9 cellular contexts compared by ENCODE assay signal in genomic region chr6:156699017-156699421, GRCh38.
A peak's percentile ranks its signal among the peaks of the same experiment; 100 is the strongest.
DNase-seq lines count a peak whose midpoint lies in the region; ATAC-seq and TF ChIP-seq lines count a peak whose summit lies in the region.
"Had no signal": no experiment of that assay in that cellular context is flagged by ENCODE, and none has a peak within 500 bp of the region (broad histone marks: within the 10 kb centered on the region; RNA-seq: fewer than 3 reads in every experiment).

No MANE protein-coding gene starts in this region.

- POLR2A ChIA-PET in OCI-LY7 (lab: Charles Lee): interaction anchor here (0.5 to 7.6 kb wide), 5 partner anchors 11 to 1190 kb away, joined by 4 to 74 read pairs (median 6); no protein-coding TSS in a partner anchor

- H3K4me3 ChIP-seq in OCI-LY7 (ENCODE audit: low read depth, low read length, poor library complexity, severe bottlenecking) (peak overlapping the region; percentile 43), mesenchymal stem cell (ENCODE audit: insufficient read depth in 1 of 2, low read depth in 1 of 2, low read length in 2 of 2) (no peak overlapping the region)

- CTCF ChIA-PET in OCI-LY7 (lab: Charles Lee; ENCODE audit: unreplicated experiment): no interaction called here

- no peak for DNase-seq in OCI-LY7 (ENCODE audit: low spot score)
- peak; percentile 58 for DNase-seq in mesenchymal stem cell
- DNase-seq in NCI-H774 (lab: John Stamatoyannopoulos, UW): no peak
- DNase-seq in stimulated activated CD4-positive, alpha-beta T cell treated with anti-CD3 and anti-CD28 coated beads, Interleukin-4, amount 100 ng/mL, for 24 hours: no peak
- no peak for DNase-seq in stimulated activated CD4-positive, alpha-beta T cell treated with anti-CD3 and anti-CD28 coated beads, Interleukin-1b, Interleukin-23, amount 100 ng/mL, for 48 hours
- no peak for DNase-seq in T-helper 1 cell
- DNase-seq: activated naive CD4-positive, alpha-beta T cell treated with anti-CD3 and anti-CD28 coated beads, Interleukin-2, amount 10 ng/mL, durations not matched to agents 7 days and 5 days had no signal

- no peaks in the 10 kb centered on the region for H3K9me2 ChIP-seq in OCI-LY7 (ENCODE audit: insufficient read depth, low read length)

- H3K36me3 ChIP-seq in OCI-LY7 (ENCODE audit: insufficient read depth, low read length): no peaks in the 10 kb centered on the region
- H3K36me3 ChIP-seq in mesenchymal stem cell (ENCODE audit: control insufficient read depth in 1 of 2, insufficient read depth in 2 of 2, low read depth in 1 of 2, low read length in 2 of 2): no peaks in the 10 kb centered on the region

- no peak overlapping the region for H3K4ac ChIP-seq in mesenchymal stem cell (ENCODE audit: low read depth in 1 of 2, low read length in 2 of 2)

- H3K23ac ChIP-seq in mesenchymal stem cell (ENCODE audit: low read length in 2 of 2): no peak overlapping the region

- H4K8ac ChIP-seq in mesenchymal stem cell (ENCODE audit: low read length): no peak overlapping the region

- peak; percentile 49 for ATAC-seq in GM18868 (IDR thresholded peaks at IDR 0.05; ENCODE audit: unreplicated experiment)
- ATAC-seq in HG02884 (IDR thresholded peaks at IDR 0.05; ENCODE audit: unreplicated experiment): peak; percentile 37

- no peaks in the 10 kb centered on the region for H3K9me3 ChIP-seq in OCI-LY7 (ENCODE audit: low read length)
- H3K9me3 ChIP-seq in mesenchymal stem cell (ENCODE audit: control insufficient read depth, low read length): no peaks in the 10 kb centered on the region

- no peak overlapping the region for H2AK5ac ChIP-seq in mesenchymal stem cell (ENCODE audit: low read length, severe bottlenecking)

- H3K79me1 ChIP-seq in mesenchymal stem cell (replicated peaks; ENCODE audit: low read length, poor library complexity, severe bottlenecking): no peaks in the 10 kb centered on the region

- no peak overlapping the region for H3K9ac ChIP-seq in mesenchymal stem cell (ENCODE audit: low read length)

- no peak overlapping the region for H3K18ac ChIP-seq in mesenchymal stem cell (ENCODE audit: low read depth in 1 of 2, low read length in 2 of 2)

- WGBS in mesenchymal stem cell: 86% methylated on average over 1 of the region's 5 CpGs

- intact Hi-C loops in OCI-LY7 (cut with micrococcal nuclease; ENCODE audit: unreplicated experiment): loop anchor here (2.0 to 10.0 kb wide), 4 partner anchors 62 to 1384 kb away; partner anchors contain the start of gene TFB1M

- H2BK5ac ChIP-seq in mesenchymal stem cell (ENCODE audit: low read depth, low read length, poor library complexity, severe bottlenecking): no peak overlapping the region

- H2BK15ac ChIP-seq in mesenchymal stem cell (ENCODE audit: low read depth, poor library complexity, severe bottlenecking): no peak overlapping the region

- H3K4me2 ChIP-seq in OCI-LY7 (ENCODE audit: low read length) (peak overlapping the region; percentile 78), mesenchymal stem cell (ENCODE audit: low read length, poor library complexity, severe bottlenecking) (no peak overlapping the region)

- no peaks in the 10 kb centered on the region for H3K79me2 ChIP-seq in OCI-LY7 (ENCODE audit: insufficient read depth, low read depth, low read length)

- H4K20me1 ChIP-seq in OCI-LY7 (ENCODE audit: insufficient read depth, low read length): no peaks in the 10 kb centered on the region

- H3K4me1 ChIP-seq in OCI-LY7 (ENCODE audit: insufficient read depth, low read length, poor library complexity, severe bottlenecking) (peaks cover 87% of the 10 kb centered on the region), mesenchymal stem cell (ENCODE audit: control insufficient read depth, insufficient read depth, low read depth, low read length) (peaks cover 1% of the 10 kb centered on the region)

- H2BK12ac ChIP-seq in mesenchymal stem cell (ENCODE audit: low read length in 2 of 2): no peak overlapping the region

- peak overlapping the region; percentile 43; the same call in 1 of the 2 replicates for H2AFZ ChIP-seq in OCI-LY7 (ENCODE audit: low read length)
- no peak overlapping the region for H2AFZ ChIP-seq in mesenchymal stem cell (ENCODE audit: low read depth, low read length)

- no peak overlapping the region for H2BK120ac ChIP-seq in mesenchymal stem cell (ENCODE audit: low read depth, low read length)

- no peak overlapping the region for H3K14ac ChIP-seq in mesenchymal stem cell (ENCODE audit: low read length in 2 of 2)

- no peak overlapping the region for H4K91ac ChIP-seq in mesenchymal stem cell (ENCODE audit: low read length)

- H3K27ac ChIP-seq in OCI-LY7 (ENCODE audit: low read depth, low read length, poor library complexity, severe bottlenecking): peak overlapping the region; percentile 98
- no peak overlapping the region for H3K27ac ChIP-seq in mesenchymal stem cell (ENCODE audit: low read length, poor library complexity, severe bottlenecking)

- BruUV-seq in OCI-LY7 (replicated peaks; lab: Mats Ljungman, UMichigan): no TSS peak

- no peaks in the 10 kb centered on the region for H3K27me3 ChIP-seq in mesenchymal stem cell (ENCODE audit: control insufficient read depth in 1 of 2, insufficient read depth in 1 of 2, low read length in 2 of 2)

- no peak for TF ChIP-seq CTCF in OCI-LY7 (conservative IDR thresholded peaks at IDR 0.05; ENCODE audit: low read length)
